13 cellular contexts compared by ENCODE assay signal in the genomic region with DNA sequence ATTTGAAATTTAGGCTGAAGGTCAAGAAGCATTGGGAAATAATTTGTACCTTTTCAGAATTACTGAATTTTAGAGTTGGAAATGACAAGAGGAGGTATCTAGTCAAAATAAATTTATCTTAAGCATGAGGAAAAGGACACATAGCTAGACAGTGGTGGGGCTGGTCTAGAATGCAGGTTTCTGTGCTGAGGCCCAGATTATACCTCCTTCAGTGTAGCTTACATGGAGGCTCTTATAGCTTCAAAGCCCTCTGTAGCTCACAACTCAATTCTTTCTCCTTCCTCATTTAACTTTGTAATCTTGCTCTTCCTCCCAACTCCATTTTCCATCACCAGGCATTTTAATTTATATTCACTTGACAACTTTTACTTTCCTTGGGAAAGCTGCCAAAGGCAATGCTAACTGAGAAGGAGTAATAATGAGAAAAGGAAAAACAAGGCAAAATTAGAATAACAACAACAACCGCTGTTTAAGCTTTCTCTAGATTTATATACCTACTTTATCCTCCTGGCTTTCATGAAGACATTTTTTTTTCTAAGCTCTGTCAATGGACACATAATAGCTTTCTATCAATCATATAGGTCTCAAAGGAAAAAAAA. TPM values are rescaled to one million over a fixed set of nuclear protein-coding genes. Genes with fewer than 3 reads are reported as not detected.
DNase-seq lines count a peak whose midpoint lies in the region; ATAC-seq and TF ChIP-seq lines count a peak whose summit lies in the region.
"Had no signal": no experiment of that assay in that cellular context is flagged by ENCODE, and none has a peak within 500 bp of the region (broad histone marks: within the 10 kb centered on the region; RNA-seq: fewer than 3 reads in every experiment).

No MANE protein-coding gene starts in this region.

- peak; percentile 9 for DNase-seq in medulla oblongata (ENCODE audit: extremely low spot score)
- DNase-seq in activated CD4-positive, alpha-beta T cell treated with anti-CD3 and anti-CD28 coated beads for 36 hours: no peak
- DNase-seq in kidney glomerular epithelial cell (lab: John Stamatoyannopoulos, UW): no peak
- no peak for DNase-seq in Right ventricle myocardium superior
- DNase-seq: Caco-2; CD8-positive, alpha-beta memory T cell; GF-D8 had no signal

- CTCF ChIA-PET in HEK293 (lab: Yijun Ruan, JAX): interaction anchor here (0.5 to 7.1 kb wide), 15 partner anchors 15 to 1067 kb away, joined by 3 to 63 read pairs (median 5); no protein-coding TSS in a partner anchor
- CTCF ChIA-PET in activated CD4-positive, alpha-beta T cell treated with anti-CD3 and anti-CD28 coated beads for 36 hours (lab: Charles Lee): interaction anchor here (0.7 to 4.7 kb wide), 11 partner anchors 9 to 713 kb away, joined by 3 to 26 read pairs (median 4); no protein-coding TSS in a partner anchor

- H3K4me1 ChIP-seq in HEK293 (ENCODE audit: control insufficient read depth, insufficient read depth, low read length): no peaks in the 10 kb centered on the region
- H3K4me1 ChIP-seq: Caco-2 had no signal

- POLR2A ChIA-PET in HEK293 (lab: Yijun Ruan, JAX): interaction anchor here (1.1 to 1.2 kb wide), 2 partner anchors 122 to 123 kb away, joined by 3 read pairs; a partner anchor contains a TSS
- POLR2A ChIA-PET in activated CD4-positive, alpha-beta T cell treated with anti-CD3 and anti-CD28 coated beads for 36 hours (lab: Charles Lee): no interaction called here

- no peak overlapping the region for H3K27ac ChIP-seq in HEK293 (ENCODE audit: extremely low read depth, low read depth, low read length)
- H3K27ac ChIP-seq: A549 had no signal

- no peaks in the 10 kb centered on the region for H3K27me3 Mint-ChIP-seq in brain
- H3K27me3 Mint-ChIP-seq in activated CD4-positive, alpha-beta T cell treated with anti-CD3 and anti-CD28 coated beads for 36 hours: no peaks in the 10 kb centered on the region
- H3K27me3 Mint-ChIP-seq: IgD-negative memory B cell had no signal

- H3K4me1 Mint-ChIP-seq in brain: peaks cover 40% of the 10 kb centered on the region
- H3K4me1 Mint-ChIP-seq in activated CD4-positive, alpha-beta T cell treated with anti-CD3 and anti-CD28 coated beads for 36 hours: peaks cover 8% of the 10 kb centered on the region

- intact Hi-C loops in activated CD4-positive, alpha-beta T cell treated with anti-CD3 and anti-CD28 coated beads for 36 hours (cut with DNase I, micrococcal nuclease): loop anchor here (2.0 to 10.0 kb wide), 6 partner anchors 271 to 649 kb away; a partner anchor contains a TSS
- intact Hi-C loops in Right ventricle myocardium superior (cut with DNase I): no loop called here

- no peak overlapping the region for H3K4me3 ChIP-seq in HEK293 (ENCODE audit: low read depth, low read length)
- H3K4me3 ChIP-seq: A549 had no signal

- no peaks in the 10 kb centered on the region for H3K9me3 Mint-ChIP-seq in brain
- H3K9me3 Mint-ChIP-seq in activated CD4-positive, alpha-beta T cell treated with anti-CD3 and anti-CD28 coated beads for 36 hours (ENCODE audit: low read depth): no peaks in the 10 kb centered on the region
- H3K9me3 Mint-ChIP-seq: CD14-positive monocyte; CD8-positive, alpha-beta memory T cell; IgD-negative memory B cell had no signal

- H3K36me3 Mint-ChIP-seq in brain: no peaks in the 10 kb centered on the region
- H3K36me3 Mint-ChIP-seq in activated CD4-positive, alpha-beta T cell treated with anti-CD3 and anti-CD28 coated beads for 36 hours (ENCODE audit: low read depth): no peaks in the 10 kb centered on the region
- H3K36me3 Mint-ChIP-seq: CD14-positive monocyte; CD8-positive, alpha-beta memory T cell; IgD-negative memory B cell had no signal

- no peaks in the 10 kb centered on the region for H3K36me3 ChIP-seq in HEK293 (ENCODE audit: control insufficient read depth in 2 of 2, insufficient read depth in 1 of 2, low read length in 2 of 2)

- H3K4me3 Mint-ChIP-seq in brain: peak overlapping the region in 3 of 5 experiments; percentile 2 to 49 (median 21)
- no peak overlapping the region for H3K4me3 Mint-ChIP-seq in activated CD4-positive, alpha-beta T cell treated with anti-CD3 and anti-CD28 coated beads for 36 hours
- H3K4me3 Mint-ChIP-seq: CD14-positive monocyte; CD8-positive, alpha-beta memory T cell; IgD-negative memory B cell had no signal

- TF ChIP-seq CTCF in HEK293 (tag by site-specific recombination; IDR thresholded peaks at IDR 0.05) (no peak), brain (conservative IDR thresholded peaks at IDR 0.05) (no peak)

- peak overlapping the region; percentile 31 to 59 (median 36) for H3K27ac Mint-ChIP-seq in brain
- no peak overlapping the region for H3K27ac Mint-ChIP-seq in activated CD4-positive, alpha-beta T cell treated with anti-CD3 and anti-CD28 coated beads for 36 hours
- H3K27ac Mint-ChIP-seq: CD14-positive monocyte; CD8-positive, alpha-beta memory T cell had no signal

- ATAC-seq in activated CD4-positive, alpha-beta T cell treated with anti-CD3 and anti-CD28 coated beads for 36 hours: no peak
- ATAC-seq in GM18517 (IDR thresholded peaks at IDR 0.05; ENCODE audit: unreplicated experiment) (no peak), Right ventricle myocardium superior (ENCODE audit: poor library complexity) (no peak)
- ATAC-seq: A549 had no signal

- no peaks in the 10 kb centered on the region for H3K9me3 ChIP-seq in HEK293 (ENCODE audit: control insufficient read depth, insufficient read depth, low read depth, low read length)
- H3K9me3 ChIP-seq: A549, Caco-2 had no signal

TF ChIP-seq in HEK293, 187 proteins besides CTCF, POLR2A, EP300 and RAD21:
- TF ChIP-seq, protein P1, sequence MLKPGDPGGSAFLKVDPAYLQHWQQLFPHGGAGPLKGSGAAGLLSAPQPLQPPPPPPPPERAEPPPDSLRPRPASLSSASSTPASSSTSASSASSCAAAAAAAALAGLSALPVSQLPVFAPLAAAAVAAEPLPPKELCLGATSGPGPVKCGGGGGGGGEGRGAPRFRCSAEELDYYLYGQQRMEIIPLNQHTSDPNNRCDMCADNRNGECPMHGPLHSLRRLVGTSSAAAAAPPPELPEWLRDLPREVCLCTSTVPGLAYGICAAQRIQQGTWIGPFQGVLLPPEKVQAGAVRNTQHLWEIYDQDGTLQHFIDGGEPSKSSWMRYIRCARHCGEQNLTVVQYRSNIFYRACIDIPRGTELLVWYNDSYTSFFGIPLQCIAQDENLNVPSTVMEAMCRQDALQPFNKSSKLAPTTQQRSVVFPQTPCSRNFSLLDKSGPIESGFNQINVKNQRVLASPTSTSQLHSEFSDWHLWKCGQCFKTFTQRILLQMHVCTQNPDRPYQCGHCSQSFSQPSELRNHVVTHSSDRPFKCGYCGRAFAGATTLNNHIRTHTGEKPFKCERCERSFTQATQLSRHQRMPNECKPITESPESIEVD (tag by site-specific recombination; IDR thresholded peaks at IDR 0.05): peak; percentile 82
- no peak for TF ChIP-seq KLF8 (tag by site-specific recombination; IDR thresholded peaks at IDR 0.05)
TF ChIP-seq in HEK293: peak in this region for 1.

RNA-seq across cellular contexts. Expression of a gene that starts 58.6 kb away (rescaled TPM):
- 1.5 TPM for polyA plus RNA-seq in brain (ENCODE audit: insufficient read depth, low read depth, low replicate concordance)
- 1 to 10 TPM; 4.0 to 6.1 TPM for total RNA-seq in activated CD4-positive, alpha-beta T cell treated with anti-CD3 and anti-CD28 coated beads for 36 hours
- 5.6 TPM for total RNA-seq in Right ventricle myocardium superior

RNA-seq across cellular contexts. Expression of a gene that starts 59.0 kb away (rescaled TPM):
- polyA plus RNA-seq in brain (ENCODE audit: insufficient read depth, low read depth, low replicate concordance): 885 TPM
- total RNA-seq in activated CD4-positive, alpha-beta T cell treated with anti-CD3 and anti-CD28 coated beads for 36 hours: 1,000 to 10,000 TPM in 1 of 2 experiments, 100 to 1,000 TPM in 1; 674 to 1,461 TPM
- 443 TPM for total RNA-seq in Right ventricle myocardium superior
